1 cellular context compared by ENCODE assay signal in genomic region chr19:55028757-55029156, GRCh38.
TF ChIP-seq lines count a peak whose summit lies in the region.

No MANE protein-coding gene starts in this region.

TF ChIP-seq in K562, 482 proteins besides CTCF, POLR2A, EP300 and RAD21:
- 0 out of 2 replicates have a peak, but pooled peaks have one; percentile 35 for TF ChIP-seq YBX1 (IDR thresholded peaks at IDR 0.05)
- TF ChIP-seq THRB (CRISPR knock-in tag; conservative IDR thresholded peaks at IDR 0.05): 0 out of 2 replicates have a peak, but pooled peaks have one; percentile 48
- no peak for TF ChIP-seq NFE2 (IDR thresholded peaks at IDR 0.05; ENCODE audit: low read depth)
- peak; percentile 70 for TF ChIP-seq SMARCA5 (IDR thresholded peaks at IDR 0.05)
- peak; percentile 49 for TF ChIP-seq SUPT5H (IDR thresholded peaks at IDR 0.05)
- 0 out of 4 replicates have a peak, but pooled peaks of 1 of the 2 experiments have one; percentile 19 for TF ChIP-seq BCLAF1 (IDR thresholded peaks at IDR 0.05; ENCODE audit: borderline replicate concordance in 1 of 2, control insufficient read depth in 1 of 2, low read depth in 2 of 2, low read length in 1 of 2)
- TF ChIP-seq ZNF518B (CRISPR knock-in tag; IDR thresholded peaks at IDR 0.05): no peak
- TF ChIP-seq, protein P1, sequence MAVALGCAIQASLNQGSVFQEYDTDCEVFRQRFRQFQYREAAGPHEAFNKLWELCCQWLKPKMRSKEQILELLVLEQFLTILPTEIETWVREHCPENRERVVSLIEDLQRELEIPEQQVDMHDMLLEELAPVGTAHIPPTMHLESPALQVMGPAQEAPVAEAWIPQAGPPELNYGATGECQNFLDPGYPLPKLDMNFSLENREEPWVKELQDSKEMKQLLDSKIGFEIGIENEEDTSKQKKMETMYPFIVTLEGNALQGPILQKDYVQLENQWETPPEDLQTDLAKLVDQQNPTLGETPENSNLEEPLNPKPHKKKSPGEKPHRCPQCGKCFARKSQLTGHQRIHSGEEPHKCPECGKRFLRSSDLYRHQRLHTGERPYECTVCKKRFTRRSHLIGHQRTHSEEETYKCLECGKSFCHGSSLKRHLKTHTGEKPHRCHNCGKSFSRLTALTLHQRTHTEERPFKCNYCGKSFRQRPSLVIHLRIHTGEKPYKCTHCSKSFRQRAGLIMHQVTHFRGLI (CRISPR knock-in tag; IDR thresholded peaks at IDR 0.05): no peak
- 0 out of 2 replicates have a peak, but pooled peaks have one; percentile 9 for TF ChIP-seq DPF2 (IDR thresholded peaks at IDR 0.05)
- TF ChIP-seq POLR2B (IDR thresholded peaks at IDR 0.05; ENCODE audit: low read depth, partially characterized antibody): peak; percentile 11
- no peak for TF ChIP-seq CEBPG (CRISPR knock-in tag; IDR thresholded peaks at IDR 0.05)
- TF ChIP-seq CEBPG (tag; conservative IDR thresholded peaks at IDR 0.05 in 1 of 2, IDR thresholded peaks at IDR 0.05 in 1 of 2): no peak
- TF ChIP-seq BCOR (IDR thresholded peaks at IDR 0.05): 0 out of 2 replicates have a peak, but pooled peaks have one; percentile 13
- 0 out of 4 replicates have a peak, but pooled peaks of 1 of the 2 experiments have one; percentile 32 for TF ChIP-seq TRIM24 (IDR thresholded peaks at IDR 0.05)
- TF ChIP-seq CREBBP (IDR thresholded peaks at IDR 0.05; ENCODE audit: low read depth, low read length): no peak
- TF ChIP-seq NEUROD1 (IDR thresholded peaks at IDR 0.05; ENCODE audit: borderline replicate concordance, low read depth, low read length, partially characterized antibody): no peak
- peak; percentile 22; the same call in 1 of the 2 replicates for TF ChIP-seq MECOM (CRISPR knock-in tag; IDR thresholded peaks at IDR 0.05)
- 0 out of 4 replicates have a peak, but pooled peaks of 1 of the 2 experiments have one; percentile 29 for TF ChIP-seq HDAC1 (IDR thresholded peaks at IDR 0.05)
- TF ChIP-seq ZNF583 (CRISPR knock-in tag; IDR thresholded peaks at IDR 0.05): no peak
- no peak for TF ChIP-seq HSF4 (CRISPR knock-in tag; IDR thresholded peaks at IDR 0.05; ENCODE audit: borderline replicate concordance)
- TF ChIP-seq NKRF (IDR thresholded peaks at IDR 0.05; ENCODE audit: borderline replicate concordance): 0 out of 2 replicates have a peak, but pooled peaks have one; percentile 36
- TF ChIP-seq ETV6 (IDR thresholded peaks at IDR 0.05; ENCODE audit: borderline replicate concordance in 1 of 2, low read depth in 2 of 2, low read length in 1 of 2): peak in 1 of 2 experiments; percentile 62; a peak in 2 of 4 replicates
- no peak for TF ChIP-seq ETV6 (CRISPR knock-in tag; IDR thresholded peaks at IDR 0.05; ENCODE audit: borderline replicate concordance)
- 0 out of 2 replicates have a peak, but pooled peaks have one; percentile 12 for TF ChIP-seq CC2D1A (IDR thresholded peaks at IDR 0.05)
- TF ChIP-seq HNRNPUL1 (IDR thresholded peaks at IDR 0.05; ENCODE audit: low read length): peak; percentile 63; the same call in 1 of the 2 replicates
